1 cellular context compared by ENCODE assay signal in the genomic region with DNA sequence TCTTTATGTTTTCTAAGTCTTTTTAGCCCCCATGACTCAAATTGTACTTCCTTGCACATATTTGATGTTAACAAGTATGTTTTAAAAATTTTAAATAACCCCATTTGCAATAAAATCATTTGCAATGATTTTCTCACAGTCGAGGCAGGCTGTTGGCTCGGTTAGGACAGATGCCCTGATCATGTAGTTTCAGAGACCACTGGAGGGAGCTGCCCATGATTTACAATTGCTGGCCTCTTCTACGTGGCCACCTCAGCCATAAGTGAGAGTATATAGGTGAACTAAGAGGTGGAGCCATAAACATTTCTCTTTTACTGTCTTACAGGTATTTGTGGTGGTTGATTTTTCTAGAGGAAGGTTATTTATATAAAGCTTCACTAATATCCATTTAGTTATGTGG.
TF ChIP-seq lines count a peak whose summit lies in the region.

No MANE protein-coding gene starts in this region.

TF ChIP-seq in K562, 482 proteins besides CTCF, POLR2A, EP300 and RAD21:
- no peak for TF ChIP-seq CAMTA2 (CRISPR knock-in tag; conservative IDR thresholded peaks at IDR 0.05)
- no peak for TF ChIP-seq EWSR1 (IDR thresholded peaks at IDR 0.05; ENCODE audit: borderline replicate concordance, low read depth, partially characterized antibody)
